Comparison of ENCODE assay signal across 9 cellular contexts in the genomic region with DNA sequence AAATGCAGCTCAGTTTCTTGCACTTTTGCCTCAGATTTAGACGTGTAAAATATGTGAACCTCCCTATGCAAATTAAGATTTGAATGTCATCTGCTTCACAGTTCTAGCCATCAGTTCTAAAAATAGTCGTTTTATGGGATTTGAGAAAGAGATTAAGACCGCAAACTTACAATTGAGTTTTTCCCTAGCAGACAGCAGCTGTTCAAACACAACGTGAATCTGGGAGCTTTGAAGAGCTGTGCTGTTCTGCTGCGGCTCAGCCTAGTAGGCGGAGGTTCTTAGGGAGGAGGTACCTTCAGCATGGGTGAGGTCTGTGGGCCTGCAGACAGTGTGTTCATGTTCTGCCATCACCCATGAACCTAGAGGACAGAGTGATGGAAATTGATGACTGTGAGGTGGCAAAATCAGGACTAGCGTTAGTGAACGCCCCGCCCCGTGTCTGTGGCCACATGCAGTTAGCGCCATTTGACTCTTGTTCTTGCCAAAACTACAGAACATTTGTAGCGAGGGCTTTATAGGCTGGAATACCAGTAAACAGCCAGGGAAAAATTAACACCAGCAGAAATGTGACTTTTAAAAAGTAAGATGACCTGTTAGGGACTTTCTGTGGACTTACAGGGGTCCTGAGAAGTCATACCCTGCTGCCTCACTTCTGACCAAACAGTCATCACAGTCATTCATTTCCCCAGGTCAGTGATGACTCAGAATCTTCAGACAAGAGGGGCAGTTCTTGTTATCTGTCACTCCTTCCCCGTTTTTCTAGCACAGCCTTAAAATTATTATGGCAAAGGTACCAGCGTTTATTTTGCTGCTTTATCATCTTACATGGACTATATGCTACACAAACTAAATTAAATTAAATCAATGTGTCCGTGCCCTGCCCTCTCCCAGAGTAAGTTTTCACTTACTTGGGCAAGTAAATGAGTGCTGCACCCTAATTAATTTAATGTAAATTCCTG.
A peak's percentile ranks its signal among the peaks of the same experiment; 100 is the strongest.
DNase-seq lines count a peak whose midpoint lies in the region; ATAC-seq, FAIRE-seq and TF ChIP-seq lines count a peak whose summit lies in the region.
"Had no signal": no experiment of that assay in that cellular context is flagged by ENCODE, and none has a peak within 500 bp of the region (broad histone marks: within the 10 kb centered on the region; RNA-seq: fewer than 3 reads in every experiment).

No MANE protein-coding gene starts in this region.

- no peak for TF ChIP-seq EP300 in esophagus muscularis mucosa (IDR thresholded peaks at IDR 0.05)

- no peak overlapping the region for H3K4me3 ChIP-seq in esophagus muscularis mucosa

- no peak for TF ChIP-seq POLR2A in esophagus muscularis mucosa (IDR thresholded peaks at IDR 0.05; ENCODE audit: low read depth)

- CTCF ChIA-PET in activated CD8-positive, alpha-beta memory T cell treated with anti-CD3 and anti-CD28 coated beads, Interleukin-2, amount 10 ng/mL, durations not matched to agents 7 days and 5 days (lab: Charles Lee), result interaction anchor here (1.6 kb wide), 1 partner anchor 254 kb away, joined by 4 read pairs; no protein-coding TSS in a partner anchor

- peak; percentile 95 for DNase-seq in DMS53 (lab: John Stamatoyannopoulos, UW)
- DNase-seq in NCI-H526 (lab: John Stamatoyannopoulos, UW), result peak; percentile 94 to 95
- DNase-seq in stimulated activated naive B cell treated with anti-CD40 and anti-IgM and Interleukin-4, amounts not matched to agents 10 μg/mL and 1 μg/mL and 100 μg/mL, for 72 hours, result peak; percentile 35
- no peak for DNase-seq in activated CD8-positive, alpha-beta memory T cell treated with anti-CD3 and anti-CD28 coated beads, Interleukin-2, amount 10 ng/mL, durations not matched to agents 7 days and 5 days
- no peak for DNase-seq in esophagus muscularis mucosa (ENCODE audit: extremely low spot score)

- H3K27ac Mint-ChIP-seq in stimulated activated naive B cell treated with anti-CD40 and anti-IgM and Interleukin-4, amounts not matched to agents 10 μg/mL and 1 μg/mL and 100 μg/mL, for 72 hours, result peak overlapping the region; percentile 92
- no peak overlapping the region for H3K27ac Mint-ChIP-seq in activated CD8-positive, alpha-beta memory T cell treated with anti-CD3 and anti-CD28 coated beads, Interleukin-2, amount 10 ng/mL, durations not matched to agents 7 days and 5 days

- H3K27ac ChIP-seq in esophagus muscularis mucosa (replicated peaks in 1 of 4), result no peak overlapping the region
- H3K27ac ChIP-seq: KMS-11 had no signal

- FAIRE-seq in endometrium (lab: Jason Lieb, UNC), result peak; percentile 58

- H3K4me3 Mint-ChIP-seq in stimulated activated naive B cell treated with anti-CD40 and anti-IgM and Interleukin-4, amounts not matched to agents 10 μg/mL and 1 μg/mL and 100 μg/mL, for 72 hours, result peak overlapping the region in 1 of 2 donors; percentile 65
- H3K4me3 Mint-ChIP-seq in activated CD8-positive, alpha-beta memory T cell treated with anti-CD3 and anti-CD28 coated beads, Interleukin-2, amount 10 ng/mL, durations not matched to agents 7 days and 5 days, result no peak overlapping the region

- ATAC-seq in GM19452 (IDR thresholded peaks at IDR 0.05; ENCODE audit: unreplicated experiment), result peak; percentile 85
- peak; percentile 87 for ATAC-seq in HG03342 (IDR thresholded peaks at IDR 0.05; ENCODE audit: unreplicated experiment)
- peak; percentile 87 to 88 for ATAC-seq in stimulated activated naive B cell treated with anti-CD40 and anti-IgM and Interleukin-4, amounts not matched to agents 10 μg/mL and 1 μg/mL and 100 μg/mL, for 72 hours (replicated peaks)
- no peak for ATAC-seq in activated CD8-positive, alpha-beta memory T cell treated with anti-CD3 and anti-CD28 coated beads, Interleukin-2, amount 10 ng/mL, durations not matched to agents 7 days and 5 days

- peaks cover 9 to 37% (median 19%) of the 10 kb centered on the region in 4 donors for H3K36me3 ChIP-seq in esophagus muscularis mucosa

- H3K9me3 Mint-ChIP-seq in stimulated activated naive B cell treated with anti-CD40 and anti-IgM and Interleukin-4, amounts not matched to agents 10 μg/mL and 1 μg/mL and 100 μg/mL, for 72 hours, result no peaks in the 10 kb centered on the region
- no peaks in the 10 kb centered on the region for H3K9me3 Mint-ChIP-seq in activated CD8-positive, alpha-beta memory T cell treated with anti-CD3 and anti-CD28 coated beads, Interleukin-2, amount 10 ng/mL, durations not matched to agents 7 days and 5 days (ENCODE audit: low read depth)

- 74% methylated on average over 15 of the region's 15 CpGs for WGBS in esophagus muscularis mucosa

- intact Hi-C loops in esophagus muscularis mucosa (cut with DNase I), result no loop called here

- no peak for TF ChIP-seq CTCF in esophagus muscularis mucosa (IDR thresholded peaks at IDR 0.05)

- H3K27me3 ChIP-seq in esophagus muscularis mucosa, result no peaks in the 10 kb centered on the region

- H3K27me3 Mint-ChIP-seq in stimulated activated naive B cell treated with anti-CD40 and anti-IgM and Interleukin-4, amounts not matched to agents 10 μg/mL and 1 μg/mL and 100 μg/mL, for 72 hours, result no peaks in the 10 kb centered on the region
- no peaks in the 10 kb centered on the region for H3K27me3 Mint-ChIP-seq in activated CD8-positive, alpha-beta memory T cell treated with anti-CD3 and anti-CD28 coated beads, Interleukin-2, amount 10 ng/mL, durations not matched to agents 7 days and 5 days

- peaks cover 28 to 56% of the 10 kb centered on the region in 2 donors for H3K36me3 Mint-ChIP-seq in stimulated activated naive B cell treated with anti-CD40 and anti-IgM and Interleukin-4, amounts not matched to agents 10 μg/mL and 1 μg/mL and 100 μg/mL, for 72 hours
- H3K36me3 Mint-ChIP-seq in activated CD8-positive, alpha-beta memory T cell treated with anti-CD3 and anti-CD28 coated beads, Interleukin-2, amount 10 ng/mL, durations not matched to agents 7 days and 5 days, result peaks cover 2% of the 10 kb centered on the region

- H3K9me3 ChIP-seq in esophagus muscularis mucosa, result no peaks in the 10 kb centered on the region

- H3K4me1 ChIP-seq in esophagus muscularis mucosa, result no peaks in the 10 kb centered on the region

- H3K4me1 Mint-ChIP-seq in stimulated activated naive B cell treated with anti-CD40 and anti-IgM and Interleukin-4, amounts not matched to agents 10 μg/mL and 1 μg/mL and 100 μg/mL, for 72 hours, result peaks cover 34 to 38% of the 10 kb centered on the region in 2 donors
- H3K4me1 Mint-ChIP-seq in activated CD8-positive, alpha-beta memory T cell treated with anti-CD3 and anti-CD28 coated beads, Interleukin-2, amount 10 ng/mL, durations not matched to agents 7 days and 5 days, result peaks cover 4% of the 10 kb centered on the region

Comparison
In these comparisons a context has a peak if more than half of its experiments do, and no peak if none do; other contexts are left out.
1. DNase-seq: peak in DMS53 (single experiment), NCI-H526 (2 of 2) and stimulated activated naive B cell treated with anti-CD40 and anti-IgM and Interleukin-4, amounts not matched to agents 10 μg/mL and 1 μg/mL and 100 μg/mL, for 72 hours (single experiment); none in activated CD8-positive, alpha-beta memory T cell treated with anti-CD3 and anti-CD28 coated beads, Interleukin-2, amount 10 ng/mL, durations not matched to agents 7 days and 5 days (single experiment) and esophagus muscularis mucosa (single experiment).